In genomic region chr11:111841370-111842053, GRCh38 we compare ENCODE assay signal across 8 cellular contexts. TPM values are rescaled to one million over a fixed set of nuclear protein-coding genes. Genes with fewer than 3 reads are reported as not detected.
A peak's percentile ranks its signal among the peaks of the same experiment; 100 is the strongest.
DNase-seq lines count a peak whose midpoint lies in the region; ATAC-seq lines count a peak whose summit lies in the region.

No MANE protein-coding gene starts in this region.

- H3K27me3 ChIP-seq in effector memory CD4-positive, alpha-beta T cell (replicated peaks; ENCODE audit: control insufficient read depth, insufficient read depth, low read length, poor library complexity, severe bottlenecking): no peaks in the 10 kb centered on the region

- peaks cover 25% of the 10 kb centered on the region for H3K36me3 Mint-ChIP-seq in activated CD8-positive, alpha-beta T cell treated with anti-CD3 and anti-CD28 coated beads, Interleukin-2, amount 10 ng/mL, durations not matched to agents 7 days and 5 days (ENCODE audit: low read depth)
- peaks cover 16% of the 10 kb centered on the region for H3K36me3 Mint-ChIP-seq in memory B cell

- no peak overlapping the region for H3K27ac Mint-ChIP-seq in activated CD8-positive, alpha-beta T cell treated with anti-CD3 and anti-CD28 coated beads, Interleukin-2, amount 10 ng/mL, durations not matched to agents 7 days and 5 days
- no peak overlapping the region for H3K27ac Mint-ChIP-seq in memory B cell

- CTCF ChIA-PET in activated CD8-positive, alpha-beta T cell treated with anti-CD3 and anti-CD28 coated beads, Interleukin-2, amount 10 ng/mL, durations not matched to agents 7 days and 5 days (lab: Charles Lee): interaction anchor here (0.6 to 4.1 kb wide), 34 partner anchors 8 to 298 kb away, joined by 3 to 37 read pairs (median 4); partner anchors contain the start of genes ALG9 and CRYAB

- no peak overlapping the region for H3K4me3 ChIP-seq in effector memory CD4-positive, alpha-beta T cell (ENCODE audit: insufficient read depth, low read depth, low read length, poor library complexity, severe bottlenecking)

- POLR2A ChIA-PET in activated CD8-positive, alpha-beta T cell treated with anti-CD3 and anti-CD28 coated beads, Interleukin-2, amount 10 ng/mL, durations not matched to agents 7 days and 5 days (lab: Charles Lee): interaction anchor here (0.6 to 0.7 kb wide), 2 partner anchors 77 to 239 kb away, joined by 3 read pairs; no protein-coding TSS in a partner anchor

- peak; percentile 65 for DNase-seq in A172 (ENCODE audit: low spot score)
- peak; percentile 94 for DNase-seq in HT-29 (ENCODE audit: low spot score)
- peak; percentile 68 for DNase-seq in NK-92 treated with Interleukin-12 subunit alpha and Interleukin-12 subunit beta, amount 100 ng/mL, for 24 hours (lab: John Stamatoyannopoulos, UW)
- peak; percentile 93 for DNase-seq in activated CD8-positive, alpha-beta T cell treated with anti-CD3 and anti-CD28 coated beads, Interleukin-2, amount 10 ng/mL, durations not matched to agents 7 days and 5 days
- DNase-seq in effector memory CD4-positive, alpha-beta T cell: peak; percentile 56 to 75 (median 70)
- peak; percentile 80 to 83 for DNase-seq in memory B cell (ENCODE audit: low spot score in 2 of 2)
- DNase-seq in stimulated activated CD8-positive, alpha-beta memory T cell treated with anti-CD3 and anti-CD28 coated beads, Interleukin-15, amount 100 ng/mL, for 4 hours (ENCODE audit: low read depth in 2 of 2): peak; percentile 46 to 77

- no peaks in the 10 kb centered on the region for H3K9me3 ChIP-seq in effector memory CD4-positive, alpha-beta T cell (ENCODE audit: control insufficient read depth, low read length)

- peaks cover 22% of the 10 kb centered on the region for H3K36me3 ChIP-seq in effector memory CD4-positive, alpha-beta T cell (ENCODE audit: control insufficient read depth, insufficient read depth, low read length)

- ATAC-seq in GM18867 (IDR thresholded peaks at IDR 0.05; ENCODE audit: unreplicated experiment) (peak; percentile 57), memory B cell (ENCODE audit: low read depth) (peak; percentile 94)
- peak; percentile 89 for ATAC-seq in activated CD8-positive, alpha-beta T cell treated with anti-CD3 and anti-CD28 coated beads, Interleukin-2, amount 10 ng/mL, durations not matched to agents 7 days and 5 days

- H3K4me1 Mint-ChIP-seq in activated CD8-positive, alpha-beta T cell treated with anti-CD3 and anti-CD28 coated beads, Interleukin-2, amount 10 ng/mL, durations not matched to agents 7 days and 5 days (ENCODE audit: low read depth): peaks cover 14% of the 10 kb centered on the region
- H3K4me1 Mint-ChIP-seq in memory B cell: no peaks in the 10 kb centered on the region

- no peak overlapping the region for H3K27ac ChIP-seq in effector memory CD4-positive, alpha-beta T cell (ENCODE audit: insufficient read depth, low read length, poor library complexity, severe bottlenecking)

- no peaks in the 10 kb centered on the region for H3K4me1 ChIP-seq in effector memory CD4-positive, alpha-beta T cell (ENCODE audit: control insufficient read depth, insufficient read depth, low read length, poor library complexity, severe bottlenecking)

- no peaks in the 10 kb centered on the region for H3K9me3 Mint-ChIP-seq in activated CD8-positive, alpha-beta T cell treated with anti-CD3 and anti-CD28 coated beads, Interleukin-2, amount 10 ng/mL, durations not matched to agents 7 days and 5 days (ENCODE audit: insufficient read depth)
- no peaks in the 10 kb centered on the region for H3K9me3 Mint-ChIP-seq in memory B cell

- no peaks in the 10 kb centered on the region for H3K27me3 Mint-ChIP-seq in activated CD8-positive, alpha-beta T cell treated with anti-CD3 and anti-CD28 coated beads, Interleukin-2, amount 10 ng/mL, durations not matched to agents 7 days and 5 days (ENCODE audit: low read depth)
- no peaks in the 10 kb centered on the region for H3K27me3 Mint-ChIP-seq in memory B cell

- no peak overlapping the region for H3K4me3 Mint-ChIP-seq in activated CD8-positive, alpha-beta T cell treated with anti-CD3 and anti-CD28 coated beads, Interleukin-2, amount 10 ng/mL, durations not matched to agents 7 days and 5 days
- H3K4me3 Mint-ChIP-seq in memory B cell: no peak overlapping the region

RNA-seq across cellular contexts. Expression of gene ALG9, which starts 29.9 kb away (rescaled TPM):
- 20.2 and 24.7 TPM in 2 replicates for total RNA-seq in A172 (2014; rRNA removed; shearing (Covaris generic))
- 16.5 and 23.9 TPM in 2 replicates for total RNA-seq in HT-29 (2014; rRNA removed; shearing (Covaris generic))
- 10 to 100 TPM; 29.2 to 31.1 TPM for total RNA-seq in activated CD8-positive, alpha-beta T cell treated with anti-CD3 and anti-CD28 coated beads, Interleukin-2, amount 10 ng/mL, durations not matched to agents 7 days and 5 days

RNA-seq across cellular contexts. Expression of gene FDXACB1, which starts 37.5 kb away (rescaled TPM):
- total RNA-seq in A172 (2014; rRNA removed; shearing (Covaris generic)): 1.5 and 3.4 TPM in 2 replicates
- 1.8 and 3.1 TPM in 2 replicates for total RNA-seq in HT-29 (2014; rRNA removed; shearing (Covaris generic))
- total RNA-seq in activated CD8-positive, alpha-beta T cell treated with anti-CD3 and anti-CD28 coated beads, Interleukin-2, amount 10 ng/mL, durations not matched to agents 7 days and 5 days: 1 to 10 TPM; 4.4 to 5.9 TPM

RNA-seq across cellular contexts. Expression of gene CFAP68, which starts 37.8 kb away (rescaled TPM):
- 15.0 and 16.6 TPM in 2 replicates for total RNA-seq in A172 (2014; rRNA removed; shearing (Covaris generic))
- 8.8 and 11.9 TPM in 2 replicates for total RNA-seq in HT-29 (2014; rRNA removed; shearing (Covaris generic))
- 10 to 100 TPM; 17.8 to 18.3 TPM for total RNA-seq in activated CD8-positive, alpha-beta T cell treated with anti-CD3 and anti-CD28 coated beads, Interleukin-2, amount 10 ng/mL, durations not matched to agents 7 days and 5 days
